ENCODE assay signal across 24 cellular contexts in genomic region chr9:68551191-68551590, GRCh38. TPM values are rescaled to one million over a fixed set of nuclear protein-coding genes. Genes with fewer than 3 reads are reported as not detected.
DNase-seq lines count a peak whose midpoint lies in the region; ATAC-seq, FAIRE-seq and TF ChIP-seq lines count a peak whose summit lies in the region.
"Had no signal": no experiment of that assay in that cellular context is flagged by ENCODE, and none has a peak within 500 bp of the region (broad histone marks: within the 10 kb centered on the region; RNA-seq: fewer than 3 reads in every experiment).

No MANE protein-coding gene starts in this region.

- H3K79me2 ChIP-seq in HepG2 (ENCODE audit: insufficient read depth, low read length): no peaks in the 10 kb centered on the region
- H3K79me2 ChIP-seq in Karpas-422 (ENCODE audit: low read length): no peaks in the 10 kb centered on the region
- H3K79me2 ChIP-seq: parathyroid adenoma had no signal

- H3K9me3 Mint-ChIP-seq in naive thymus-derived CD4-positive, alpha-beta T cell: no peaks in the 10 kb centered on the region
- H3K9me3 Mint-ChIP-seq in activated T-helper 17 cell treated with anti-CD3 and anti-CD28 coated beads, Interleukin-2, amount 50 U/mL, for 72 hours: no peaks in the 10 kb centered on the region
- H3K9me3 Mint-ChIP-seq: activated naive CD4-positive, alpha-beta T cell treated with anti-CD3 and anti-CD28 coated beads, Interleukin-2, amount 50 U/mL, for 72 hours; activated T-cell treated with anti-CD3 and anti-CD28 coated beads, Interleukin-2, amount 50 U/mL, for 4 hours; CD4-positive, alpha-beta memory T cell; naive thymus-derived CD8-positive, alpha-beta T cell had no signal

- peak; percentile 33 to 46 (median 36) for ATAC-seq in right lobe of liver
- no peak for ATAC-seq in HepG2
- ATAC-seq in naive thymus-derived CD4-positive, alpha-beta T cell: peak; percentile 36
- no peak for ATAC-seq in HG02981 (IDR thresholded peaks at IDR 0.05; ENCODE audit: unreplicated experiment)
- ATAC-seq in activated T-helper 17 cell treated with anti-CD3 and anti-CD28 coated beads, Interleukin-2, amount 50 U/mL, for 72 hours (replicated peaks): no peak
- ATAC-seq: activated naive CD4-positive, alpha-beta T cell treated with anti-CD3 and anti-CD28 coated beads, Interleukin-2, amount 50 U/mL, for 72 hours; activated T-cell treated with anti-CD3 and anti-CD28 coated beads, Interleukin-2, amount 50 U/mL, for 4 hours; naive thymus-derived CD8-positive, alpha-beta T cell had no signal

- CTCF ChIA-PET in HepG2 (lab: Yijun Ruan, JAX; ENCODE audit: low intra/inter-chr PET ratio, low total read pairs): no interaction called here
- CTCF ChIA-PET in naive thymus-derived CD4-positive, alpha-beta T cell (lab: Charles Lee): no interaction called here

- 12% methylated on average over 4 of the region's 4 CpGs for WGBS in right lobe of liver (ENCODE audit: insufficient coverage, low coverage, low lambda C conversion rate, missing lambda C conversion rate)
- 1% methylated on average over 4 of the region's 4 CpGs for WGBS in HepG2 (ENCODE audit: low lambda C conversion rate)

- TF ChIP-seq POLR2A in right lobe of liver (IDR thresholded peaks at IDR 0.05) (no peak), HepG2 (IDR thresholded peaks at IDR 0.05; ENCODE audit: insufficient read depth in 1 of 2, low read depth in 2 of 2, low read length in 2 of 2) (no peak)

- H3K4me3 ChIP-seq in right lobe of liver: no peak overlapping the region
- no peak overlapping the region for H3K4me3 ChIP-seq in HepG2 (replicated peaks in 1 of 3; ENCODE audit: insufficient read depth in 1 of 3, low read depth in 2 of 3, low read length in 3 of 3)
- no peak overlapping the region for H3K4me3 ChIP-seq in naive thymus-derived CD4-positive, alpha-beta T cell (ENCODE audit: low read length)
- no peak overlapping the region for H3K4me3 ChIP-seq in Karpas-422 (ENCODE audit: low read length)
- H3K4me3 ChIP-seq: suprapubic skin had no signal

- H3K27me3 Mint-ChIP-seq in naive thymus-derived CD4-positive, alpha-beta T cell: peaks cover 4 to 36% (median 19%) of the 10 kb centered on the region in 5 donors
- H3K27me3 Mint-ChIP-seq in activated T-helper 17 cell treated with anti-CD3 and anti-CD28 coated beads, Interleukin-2, amount 50 U/mL, for 72 hours: peaks cover 18% of the 10 kb centered on the region

- H3K27ac Mint-ChIP-seq in naive thymus-derived CD4-positive, alpha-beta T cell: no peak overlapping the region
- no peak overlapping the region for H3K27ac Mint-ChIP-seq in activated T-helper 17 cell treated with anti-CD3 and anti-CD28 coated beads, Interleukin-2, amount 50 U/mL, for 72 hours
- H3K27ac Mint-ChIP-seq: activated naive CD4-positive, alpha-beta T cell treated with anti-CD3 and anti-CD28 coated beads, Interleukin-2, amount 50 U/mL, for 72 hours had no signal

- H3K9me3 ChIP-seq in right lobe of liver (no peaks in the 10 kb centered on the region), HepG2 (ENCODE audit: low read length) (no peaks in the 10 kb centered on the region), Karpas-422 (ENCODE audit: low read length) (no peaks in the 10 kb centered on the region)
- H3K9me3 ChIP-seq in naive thymus-derived CD4-positive, alpha-beta T cell (ENCODE audit: control insufficient read depth in 2 of 3, low read length in 3 of 3): no peaks in the 10 kb centered on the region
- H3K9me3 ChIP-seq: suprapubic skin had no signal

- H2AFZ ChIP-seq in HepG2 (ENCODE audit: low read length) (no peak overlapping the region), Karpas-422 (ENCODE audit: low read length) (no peak overlapping the region)
- H2AFZ ChIP-seq: parathyroid adenoma had no signal

- TF ChIP-seq EP300 in HepG2 (IDR thresholded peaks at IDR 0.05; ENCODE audit: low read depth in 2 of 2, low read length in 2 of 2) (no peak), HepG2 (CRISPR knock-in tag; IDR thresholded peaks at IDR 0.05; ENCODE audit: borderline replicate concordance) (no peak)

- intact Hi-C loops in right lobe of liver (cut with DNase I) (no loop called here), HepG2 (cut with micrococcal nuclease; ENCODE audit: unreplicated experiment) (no loop called here)
- intact Hi-C loops in naive thymus-derived CD4-positive, alpha-beta T cell (cut with micrococcal nuclease): no loop called here

- H3K4me1 ChIP-seq in right lobe of liver (no peaks in the 10 kb centered on the region), HepG2 (ENCODE audit: insufficient read depth, low read length) (peaks cover 9% of the 10 kb centered on the region; the same call in 1 of the 2 replicates), Karpas-422 (ENCODE audit: low read length) (peaks cover 8% of the 10 kb centered on the region)
- H3K4me1 ChIP-seq in naive thymus-derived CD4-positive, alpha-beta T cell (ENCODE audit: control insufficient read depth in 2 of 2, insufficient read depth in 2 of 2, low read length in 2 of 2): no peaks in the 10 kb centered on the region
- H3K4me1 ChIP-seq: parathyroid adenoma, suprapubic skin had no signal

- FAIRE-seq in HepG2 (lab: Jason Lieb, UNC) (no peak), colon (lab: Jason Lieb, UNC) (peak; percentile 36)
- FAIRE-seq: endometrium, H54 had no signal

- no peak for DNase-seq in right lobe of liver
- DNase-seq in HepG2 (ENCODE audit: low spot score): no peak
- no peak for DNase-seq in naive thymus-derived CD4-positive, alpha-beta T cell
- no peak for DNase-seq in Karpas-422
- no peak for DNase-seq in SK-N-DZ (ENCODE audit: low spot score)
- DNase-seq: activated CD8-positive, alpha-beta memory T cell treated with anti-CD3 and anti-CD28 coated beads for 24 hours; activated T-cell treated with anti-CD3 and anti-CD28 coated beads, Interleukin-2, amount 50 U/mL, for 4 hours; CD4-positive, alpha-beta memory T cell; DMS79; hippocampal formation; islet precursor cell; KBM-7; naive thymus-derived CD8-positive, alpha-beta T cell; NCI-H1105; NCI-H2081 treated with DMSO at 0.1 percent for 48 hours; NCI-H526 had no signal

- TF ChIP-seq CTCF in right lobe of liver (IDR thresholded peaks at IDR 0.05) (no peak), HepG2 (CRISPR knock-in tag; IDR thresholded peaks at IDR 0.05) (no peak)

- no peaks in the 10 kb centered on the region for H3K9me2 ChIP-seq in Karpas-422 (replicated peaks; ENCODE audit: insufficient read depth, low read length)

- no peaks in the 10 kb centered on the region for H3K36me3 Mint-ChIP-seq in naive thymus-derived CD4-positive, alpha-beta T cell
- no peaks in the 10 kb centered on the region for H3K36me3 Mint-ChIP-seq in activated T-helper 17 cell treated with anti-CD3 and anti-CD28 coated beads, Interleukin-2, amount 50 U/mL, for 72 hours (ENCODE audit: low read depth)
- H3K36me3 Mint-ChIP-seq: activated naive CD4-positive, alpha-beta T cell treated with anti-CD3 and anti-CD28 coated beads, Interleukin-2, amount 50 U/mL, for 72 hours; CD4-positive, alpha-beta memory T cell; naive thymus-derived CD8-positive, alpha-beta T cell had no signal

- no peaks in the 10 kb centered on the region for H3K36me3 ChIP-seq in right lobe of liver
- no peaks in the 10 kb centered on the region for H3K36me3 ChIP-seq in HepG2 (replicated peaks in 1 of 2; ENCODE audit: control insufficient read depth in 1 of 2, insufficient read depth in 2 of 2, low read length in 2 of 2)
- H3K36me3 ChIP-seq in naive thymus-derived CD4-positive, alpha-beta T cell (ENCODE audit: control insufficient read depth in 2 of 3, insufficient read depth in 3 of 3, low read length in 3 of 3): no peaks in the 10 kb centered on the region
- no peaks in the 10 kb centered on the region for H3K36me3 ChIP-seq in Karpas-422 (ENCODE audit: insufficient read depth, low read length)
- H3K36me3 ChIP-seq: suprapubic skin had no signal

- H3K27me3 ChIP-seq in right lobe of liver (no peaks in the 10 kb centered on the region), HepG2 (ENCODE audit: control insufficient read depth in 1 of 2, insufficient read depth in 2 of 2, low read length in 2 of 2) (no peaks in the 10 kb centered on the region; a peak in 1 of 5 replicates), Karpas-422 (ENCODE audit: low read length) (no peaks in the 10 kb centered on the region)
- H3K27me3 ChIP-seq in naive thymus-derived CD4-positive, alpha-beta T cell (ENCODE audit: control insufficient read depth in 2 of 2, insufficient read depth in 2 of 2, low read length in 2 of 2): no peaks in the 10 kb centered on the region
- H3K27me3 ChIP-seq: suprapubic skin had no signal

- H4K20me1 ChIP-seq in HepG2 (ENCODE audit: insufficient read depth, low read length) (no peaks in the 10 kb centered on the region), Karpas-422 (ENCODE audit: insufficient read depth, low read depth, low read length) (no peaks in the 10 kb centered on the region)

- H3K4me3 Mint-ChIP-seq in naive thymus-derived CD4-positive, alpha-beta T cell: no peak overlapping the region
- no peak overlapping the region for H3K4me3 Mint-ChIP-seq in activated T-helper 17 cell treated with anti-CD3 and anti-CD28 coated beads, Interleukin-2, amount 50 U/mL, for 72 hours
- H3K4me3 Mint-ChIP-seq: activated T-cell treated with anti-CD3 and anti-CD28 coated beads, Interleukin-2, amount 50 U/mL, for 4 hours; CD4-positive, alpha-beta memory T cell; naive thymus-derived CD8-positive, alpha-beta T cell had no signal

- no peak overlapping the region for H3K4me2 ChIP-seq in HepG2 (ENCODE audit: low read depth, low read length)
- H3K4me2 ChIP-seq in Karpas-422 (ENCODE audit: low read depth, low read length, poor library complexity, severe bottlenecking): no peak overlapping the region

- TF ChIP-seq RAD21 in HepG2 (CRISPR knock-in tag; IDR thresholded peaks at IDR 0.05): no peak

- H3K9ac ChIP-seq in HepG2 (ENCODE audit: insufficient read depth, low read depth, low read length): no peak overlapping the region
- H3K9ac ChIP-seq in Karpas-422 (ENCODE audit: low read length): no peak overlapping the region
- H3K9ac ChIP-seq: parathyroid adenoma had no signal

- POLR2A ChIA-PET in HepG2 (lab: Yijun Ruan, JAX): no interaction called here
- POLR2A ChIA-PET in naive thymus-derived CD4-positive, alpha-beta T cell (lab: Charles Lee): no interaction called here

- in situ Hi-C loops in HepG2 (cut with HindIII; ENCODE audit: extremely low pct_ligation_motif_present, low pct_unique_long_range_greater_than_20kb): no loop called here

- H3K27ac ChIP-seq in right lobe of liver: no peak overlapping the region
- no peak overlapping the region for H3K27ac ChIP-seq in HepG2 (ENCODE audit: extremely low read length, insufficient read depth, low read length)
- H3K27ac ChIP-seq in naive thymus-derived CD4-positive, alpha-beta T cell (ENCODE audit: low read depth, low read length): no peak overlapping the region
- no peak overlapping the region for H3K27ac ChIP-seq in Karpas-422 (ENCODE audit: low read length)
- H3K27ac ChIP-seq: parathyroid adenoma, suprapubic skin had no signal

- BruUV-seq in HepG2 (replicated peaks; lab: Mats Ljungman, UMichigan): no TSS peak

- H3K4me1 Mint-ChIP-seq in naive thymus-derived CD4-positive, alpha-beta T cell: peaks cover 0 to 8% (median 4%) of the 10 kb centered on the region in 7 donors
- H3K4me1 Mint-ChIP-seq in activated T-helper 17 cell treated with anti-CD3 and anti-CD28 coated beads, Interleukin-2, amount 50 U/mL, for 72 hours: no peaks in the 10 kb centered on the region

RNA-seq across cellular contexts. Expression of gene TMEM252, which starts 10.5 kb away (rescaled TPM):
- total RNA-seq in right lobe of liver: under 1 TPM in 3 of 6 experiments, not detected in 3; 0.22 to 0.50 (median 0.25) TPM
- not detected in 2 replicates for total RNA-seq in HepG2 (2016; rRNA removed; fragmentation: Illumina TruSeq; extraction: Trizol)
- total RNA-seq in HepG2 (2016; cell fraction: cytosol; rRNA removed; fragmentation: Illumina TruSeq; extraction: Trizol; ENCODE audit: low read depth): not detected in 2 replicates
- total RNA-seq in HepG2 (2016; cell fraction: insoluble cytoplasmic fraction; rRNA removed; fragmentation: Illumina TruSeq; extraction: Trizol): not detected in 2 replicates
- not detected in 2 replicates for total RNA-seq in HepG2 (2016; cell fraction: membrane; rRNA removed; fragmentation: Illumina TruSeq; extraction: Trizol)
- total RNA-seq in HepG2 (2016; cell fraction: nucleus; rRNA removed; fragmentation: Illumina TruSeq; extraction: Trizol): not detected in 2 replicates
- not detected in 2 replicates for polyA plus RNA-seq in HepG2 (2011; rRNA removed)
- polyA plus RNA-seq in HepG2 (2011; cell fraction: cytosol; rRNA removed): not detected in 2 replicates
- polyA plus RNA-seq in HepG2 (2011; cell fraction: nucleus; rRNA removed): not detected in 2 replicates
- polyA plus RNA-seq in HepG2 (2012): not detected in 2 replicates
- not detected in 2 replicates for polyA plus RNA-seq in HepG2 (2016; cell fraction: cytosol; fragmentation: Illumina TruSeq; extraction: Trizol; ENCODE audit: low read depth)
- polyA plus RNA-seq in HepG2 (2016; cell fraction: insoluble cytoplasmic fraction; fragmentation: Illumina TruSeq; extraction: Trizol; ENCODE audit: low read depth): not detected in 2 replicates
- polyA plus RNA-seq in HepG2 (2016; cell fraction: membrane; fragmentation: Illumina TruSeq; extraction: Trizol; ENCODE audit: low read depth): not detected in 2 replicates
- polyA plus RNA-seq in HepG2 (2016; cell fraction: nucleus; fragmentation: Illumina TruSeq; extraction: Trizol; ENCODE audit: insufficient read depth, low read depth): not detected in 2 replicates
- not detected in 2 replicates for polyA minus RNA-seq in HepG2 (2011; rRNA and poly(A)+ RNA removed; ENCODE audit: low replicate concordance)
- polyA minus RNA-seq in HepG2 (2011; cell fraction: cytosol; rRNA and poly(A)+ RNA removed): not detected in 2 replicates
- not detected in 2 replicates for polyA minus RNA-seq in HepG2 (2011; cell fraction: nucleus; rRNA and poly(A)+ RNA removed)
- not detected for total RNA-seq in naive thymus-derived CD4-positive, alpha-beta T cell
- not detected for polyA plus RNA-seq in naive thymus-derived CD4-positive, alpha-beta T cell
- total RNA-seq in Karpas-422 (2014; rRNA removed; shearing (Covaris generic); ENCODE audit: low replicate concordance): not detected in 2 replicates
- not detected for total RNA-seq in activated T-helper 17 cell treated with anti-CD3 and anti-CD28 coated beads, Interleukin-2, amount 50 U/mL, for 72 hours
- not detected in 2 replicates for polyA plus RNA-seq in SK-N-DZ (2014; cell fraction: cytosol; rRNA removed)
- not detected in 2 replicates for polyA plus RNA-seq in SK-N-DZ (2014; cell fraction: nucleus; rRNA removed)
- total RNA-seq: activated naive CD4-positive, alpha-beta T cell treated with anti-CD3 and anti-CD28 coated beads, Interleukin-2, amount 50 U/mL, for 72 hours; activated T-cell treated with anti-CD3 and anti-CD28 coated beads, Interleukin-2, amount 50 U/mL, for 4 hours; CD4-positive, alpha-beta memory T cell; naive thymus-derived CD8-positive, alpha-beta T cell; suprapubic skin had no signal
- polyA plus RNA-seq: CD4-positive, alpha-beta memory T cell; naive thymus-derived CD8-positive, alpha-beta T cell had no signal

Comparison
In these comparisons a context has a peak if more than half of its experiments do, and no peak if none do; other contexts are left out.
1. ATAC-seq: peak in right lobe of liver (4 of 4) and naive thymus-derived CD4-positive, alpha-beta T cell (single experiment); none in HepG2 (single experiment), HG02981 (single experiment) and activated T-helper 17 cell treated with anti-CD3 and anti-CD28 coated beads, Interleukin-2, amount 50 U/mL, for 72 hours (single experiment).